1 cellular context compared by ENCODE assay signal in genomic region chr11:47426062-47426956, GRCh38.
A peak's percentile ranks its signal among the peaks of the same experiment; 100 is the strongest.
TF ChIP-seq lines count a peak whose summit lies in the region.

Gene PSMC3 (minus strand): TSS chr11:47426439. CDS start chr11:47426279, 160 bp downstream.

TF ChIP-seq in GM23338, 12 proteins besides CTCF, POLR2A, EP300 and RAD21:
- TF ChIP-seq ZNF462 (CRISPR knock-in tag; IDR thresholded peaks at IDR 0.05) (no peak), POLR2AphosphoS5 (IDR thresholded peaks at IDR 0.05; ENCODE audit: low read depth) (peak; percentile 78), EZH2 (IDR thresholded peaks at IDR 0.05; ENCODE audit: low read depth, unreplicated experiment) (no peak), ETS1 (IDR thresholded peaks at IDR 0.05) (peak; percentile 83), ZNF114 (CRISPR knock-in tag; IDR thresholded peaks at IDR 0.05) (no peak), CREB1 (CRISPR knock-in tag; IDR thresholded peaks at IDR 0.05; ENCODE audit: low read depth) (peak; percentile 60; the same call in 1 of the 2 replicates), JUNB (IDR thresholded peaks at IDR 0.05; ENCODE audit: unreplicated experiment) (no peak), STAT1 (IDR thresholded peaks at IDR 0.05; ENCODE audit: unreplicated experiment) (no peak), ZNF331 (CRISPR knock-in tag; IDR thresholded peaks at IDR 0.05; ENCODE audit: low read depth) (no peak), EZH2phosphoT487 (IDR thresholded peaks at IDR 0.05; ENCODE audit: unreplicated experiment) (no peak), REST (IDR thresholded peaks at IDR 0.05; ENCODE audit: unreplicated experiment) (no peak), NANOG (IDR thresholded peaks at IDR 0.05; ENCODE audit: borderline replicate concordance) (no peak)
TF ChIP-seq in GM23338: peak in this region for 3.
